Comparison of ENCODE assay signal across 1 cellular context in genomic region chr6:160125105-160125504, GRCh38. TPM values are rescaled to one million over a fixed set of nuclear protein-coding genes. Genes with fewer than 3 reads are reported as not detected.
"Had no signal": no experiment of that assay in that cellular context is flagged by ENCODE, and none has a peak within 500 bp of the region (broad histone marks: within the 10 kb centered on the region; RNA-seq: fewer than 3 reads in every experiment).

No MANE protein-coding gene starts in this region.

RNA-seq across cellular contexts. Expression of gene SLC22A1, which starts 3.5 kb away (rescaled TPM):
- total RNA-seq: ascending aorta had no signal
